Comparison of ENCODE assay signal across 35 cellular contexts in the genomic region with DNA sequence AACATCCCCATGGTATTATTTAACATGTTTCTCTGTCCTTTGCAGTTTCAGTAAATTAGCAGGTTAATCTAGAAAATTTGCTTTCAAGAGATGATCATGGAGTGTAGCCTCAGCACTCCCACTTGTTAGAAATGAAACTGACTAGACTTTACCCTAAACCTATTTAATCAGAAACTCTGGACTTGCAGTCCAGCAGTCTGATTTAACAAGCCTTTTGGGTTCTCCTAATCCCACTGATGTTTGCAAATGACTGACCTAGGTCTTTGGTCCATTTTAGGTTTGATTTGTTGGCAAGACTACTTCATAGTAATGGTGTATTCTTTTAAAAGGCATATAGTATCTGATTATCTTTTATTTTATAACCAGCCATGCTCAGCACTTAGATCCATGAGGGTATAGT. TPM values are rescaled to one million over a fixed set of nuclear protein-coding genes. Genes with fewer than 3 reads are reported as not detected.
DNase-seq lines count a peak whose midpoint lies in the region; ATAC-seq, FAIRE-seq and TF ChIP-seq lines count a peak whose summit lies in the region.
"Had no signal": no experiment of that assay in that cellular context is flagged by ENCODE, and none has a peak within 500 bp of the region (broad histone marks: within the 10 kb centered on the region; RNA-seq: fewer than 3 reads in every experiment).

No MANE protein-coding gene starts in this region.

- TF ChIP-seq RAD21 in liver (IDR thresholded peaks at IDR 0.05): peak; percentile 60 to 63
- no peak for TF ChIP-seq RAD21 in HepG2 (CRISPR knock-in tag; IDR thresholded peaks at IDR 0.05)

- H3K27ac ChIP-seq in liver (ENCODE audit: low read depth in 1 of 2, low read length in 2 of 2): peak overlapping the region; percentile 2 to 38
- no peak overlapping the region for H3K27ac ChIP-seq in HepG2 (ENCODE audit: extremely low read length, insufficient read depth, low read length)
- peak overlapping the region in 1 of 3 donors; percentile 14 for H3K27ac ChIP-seq in right lobe of liver
- H3K27ac ChIP-seq in small intestine (ENCODE audit: low read depth in 1 of 2, low read length in 1 of 2): no peak overlapping the region
- H3K27ac ChIP-seq: 22Rv1; A549; BLaER1; BLaER1 treated with 17β-estradiol and CSF1 and Interleukin-3, amounts not matched to agents 10 nM and 100 nM; C4-2B had no signal

- CTCF ChIA-PET in HepG2 (lab: Yijun Ruan, JAX; ENCODE audit: low intra/inter-chr PET ratio, low total read pairs): no interaction called here

- H3K79me2 ChIP-seq in HepG2 (ENCODE audit: insufficient read depth, low read length): no peaks in the 10 kb centered on the region

- no TSS peak for BruUV-seq in HepG2 (replicated peaks; lab: Mats Ljungman, UMichigan)

- in situ Hi-C loops in HepG2 (cut with HindIII; ENCODE audit: extremely low pct_ligation_motif_present, low pct_unique_long_range_greater_than_20kb): no loop called here

- no peaks in the 10 kb centered on the region for H3K9me3 ChIP-seq in liver (ENCODE audit: control insufficient read depth in 4 of 4, low read length in 3 of 4)
- no peaks in the 10 kb centered on the region for H3K9me3 ChIP-seq in HepG2 (ENCODE audit: low read length)
- no peaks in the 10 kb centered on the region for H3K9me3 ChIP-seq in right lobe of liver
- no peaks in the 10 kb centered on the region for H3K9me3 ChIP-seq in small intestine (ENCODE audit: control insufficient read depth, low read depth)
- H3K9me3 ChIP-seq: A549; BE2C; BLaER1; BLaER1 treated with 17β-estradiol and CSF1 and Interleukin-3, amounts not matched to agents 10 nM and 100 nM; Caco-2 had no signal

- H3K4me1 ChIP-seq in liver (ENCODE audit: control insufficient read depth in 4 of 4, insufficient read depth in 4 of 4, low read length in 3 of 4): peaks cover 4 to 7% (median 5%) of the 10 kb centered on the region in 4 donors
- no peaks in the 10 kb centered on the region for H3K4me1 ChIP-seq in HepG2 (ENCODE audit: insufficient read depth, low read length)
- peaks cover 0 to 15% (median 5%) of the 10 kb centered on the region in 4 donors for H3K4me1 ChIP-seq in right lobe of liver
- H3K4me1 ChIP-seq in small intestine (ENCODE audit: control insufficient read depth in 2 of 2, insufficient read depth in 1 of 2, low read depth in 1 of 2, low read length in 1 of 2): no peaks in the 10 kb centered on the region
- H3K4me1 ChIP-seq: A549, BE2C, Caco-2 had no signal

- TF ChIP-seq EP300 in HepG2 (IDR thresholded peaks at IDR 0.05; ENCODE audit: low read depth in 2 of 2, low read length in 2 of 2): no peak
- no peak for TF ChIP-seq EP300 in HepG2 (CRISPR knock-in tag; IDR thresholded peaks at IDR 0.05; ENCODE audit: borderline replicate concordance)

- intact Hi-C loops in HepG2 (cut with micrococcal nuclease; ENCODE audit: unreplicated experiment) (no loop called here), right lobe of liver (cut with DNase I) (no loop called here)

- H3K9ac ChIP-seq in liver (ENCODE audit: low read depth in 1 of 2, low read length in 2 of 2) (no peak overlapping the region), HepG2 (ENCODE audit: insufficient read depth, low read depth, low read length) (no peak overlapping the region)
- H3K9ac ChIP-seq: BLaER1; BLaER1 treated with 17β-estradiol and CSF1 and Interleukin-3, amounts not matched to agents 10 nM and 100 nM had no signal

- no peak for TF ChIP-seq CTCF in liver (IDR thresholded peaks at IDR 0.05; ENCODE audit: low read depth, low read length, missing input control)
- TF ChIP-seq CTCF in HepG2 (CRISPR knock-in tag; IDR thresholded peaks at IDR 0.05): no peak
- TF ChIP-seq CTCF in right lobe of liver (IDR thresholded peaks at IDR 0.05): no peak

- no peaks in the 10 kb centered on the region for H4K20me1 ChIP-seq in HepG2 (ENCODE audit: insufficient read depth, low read length)
- H4K20me1 ChIP-seq: BLaER1; BLaER1 treated with 17β-estradiol and CSF1 and Interleukin-3, amounts not matched to agents 10 nM and 100 nM had no signal

- DNase-seq in HepG2 (ENCODE audit: low spot score) (no peak), left lobe of liver (ENCODE audit: low spot score) (no peak), right lobe of liver (no peak), small intestine (peak; percentile 16), NCI-H1417 (lab: John Stamatoyannopoulos, UW) (no peak), NCI-H226 (no peak)
- DNase-seq: 8988T; ACHN; AML-193; BE2C; C1 segment of cervical spinal cord; Caco-2; Calu3; CD4-positive, alpha-beta memory T cell; CD4-positive, alpha-beta T cell; CD4-positive, CD25-positive, alpha-beta regulatory T cell; CD8-positive, alpha-beta memory T cell; CD8-positive, alpha-beta T cell; COR-L47; DMS 273 treated with DMSO at 0.1 percent for 48 hours; DMS153; DMS53; DMS79; DMS79 treated with DMSO at 0.1 percent for 48 hours; DND-41; EL had no signal

- peak overlapping the region in 1 of 3 donors; percentile 17 for H3K4me3 ChIP-seq in liver (ENCODE audit: low read depth in 1 of 3, low read length in 3 of 3)
- no peak overlapping the region for H3K4me3 ChIP-seq in HepG2 (replicated peaks in 1 of 3; ENCODE audit: insufficient read depth in 1 of 3, low read depth in 2 of 3, low read length in 3 of 3)
- peak overlapping the region in 1 of 3 donors; percentile 6 for H3K4me3 ChIP-seq in right lobe of liver
- no peak overlapping the region for H3K4me3 ChIP-seq in small intestine (ENCODE audit: low read depth in 1 of 2, low read length in 2 of 2)
- H3K4me3 ChIP-seq: A549; BLaER1; BLaER1 treated with 17β-estradiol and CSF1 and Interleukin-3, amounts not matched to agents 10 nM and 100 nM had no signal

- H3K4me2 ChIP-seq in HepG2 (ENCODE audit: low read depth, low read length): no peak overlapping the region
- H3K4me2 ChIP-seq: A549; BLaER1; BLaER1 treated with 17β-estradiol and CSF1 and Interleukin-3, amounts not matched to agents 10 nM and 100 nM had no signal

- no peak for TF ChIP-seq POLR2A in HepG2 (IDR thresholded peaks at IDR 0.05; ENCODE audit: insufficient read depth in 1 of 2, low read depth in 2 of 2, low read length in 2 of 2)
- TF ChIP-seq POLR2A in right lobe of liver (IDR thresholded peaks at IDR 0.05): no peak

- no peak overlapping the region for H2AFZ ChIP-seq in HepG2 (ENCODE audit: low read length)

- POLR2A ChIA-PET in HepG2 (lab: Yijun Ruan, JAX): no interaction called here

- FAIRE-seq in HepG2 (lab: Jason Lieb, UNC) (no peak), small intestine (lab: Jason Lieb, UNC) (no peak)
- FAIRE-seq: A204.1, A549, D721Med had no signal

- ATAC-seq in HepG2: no peak
- peak; percentile 98 for ATAC-seq in left lobe of liver
- peak; percentile 93 to 98 (median 94) for ATAC-seq in right lobe of liver
- no peak for ATAC-seq in GM18519 (IDR thresholded peaks at IDR 0.05; ENCODE audit: low FRiP score, unreplicated experiment)
- ATAC-seq: A549; CD8-positive, alpha-beta T cell had no signal

- no peaks in the 10 kb centered on the region for H3K27me3 ChIP-seq in liver (ENCODE audit: control insufficient read depth in 4 of 4, insufficient read depth in 4 of 4, low read length in 3 of 4)
- H3K27me3 ChIP-seq in HepG2 (ENCODE audit: control insufficient read depth in 1 of 2, insufficient read depth in 2 of 2, low read length in 2 of 2): no peaks in the 10 kb centered on the region
- no peaks in the 10 kb centered on the region for H3K27me3 ChIP-seq in right lobe of liver
- no peaks in the 10 kb centered on the region for H3K27me3 ChIP-seq in small intestine (ENCODE audit: control insufficient read depth in 2 of 2, insufficient read depth in 2 of 2, low read length in 2 of 2)
- H3K27me3 ChIP-seq: BE2C; BLaER1; BLaER1 treated with 17β-estradiol and CSF1 and Interleukin-3, amounts not matched to agents 10 nM and 100 nM had no signal

- H3K36me3 ChIP-seq in liver (ENCODE audit: control insufficient read depth in 4 of 4, insufficient read depth in 3 of 4, low read depth in 1 of 4, low read length in 3 of 4) (no peaks in the 10 kb centered on the region), HepG2 (replicated peaks in 1 of 2; ENCODE audit: control insufficient read depth in 1 of 2, insufficient read depth in 2 of 2, low read length in 2 of 2) (no peaks in the 10 kb centered on the region), right lobe of liver (no peaks in the 10 kb centered on the region), small intestine (ENCODE audit: control insufficient read depth in 2 of 2, insufficient read depth in 2 of 2, low read length in 2 of 2) (no peaks in the 10 kb centered on the region)
- H3K36me3 ChIP-seq: BE2C; BLaER1; BLaER1 treated with 17β-estradiol and CSF1 and Interleukin-3, amounts not matched to agents 10 nM and 100 nM had no signal

RNA-seq across cellular contexts. Expression of a gene that starts 55.5 kb away (rescaled TPM):
- total RNA-seq in liver (100 to 1,000 TPM in 1 of 2 donors, 10 to 100 TPM in 1; 45.6 to 116 TPM), HepG2 (2016; rRNA removed; fragmentation: Illumina TruSeq; extraction: Trizol) (84.9 and 112 TPM in 2 replicates), left lobe of liver (96.4 TPM), right lobe of liver (100 to 1,000 TPM in 2 of 6 experiments, 10 to 100 TPM in 4; 54.5 to 110 (median 83.0) TPM)
- polyA plus RNA-seq in liver (10 to 100 TPM; 52.4 to 75.4 TPM), HepG2 (2011; rRNA removed) (32.7 and 36.2 TPM in 2 replicates), small intestine (10 to 100 TPM; 25.9 to 49.0 (median 35.4) TPM)
- total RNA-seq in HepG2 (2016; cell fraction: cytosol; rRNA removed; fragmentation: Illumina TruSeq; extraction: Trizol; ENCODE audit: low read depth): 42.8 and 48.3 TPM in 2 replicates
- 87.2 and 111 TPM in 2 replicates for total RNA-seq in HepG2 (2016; cell fraction: insoluble cytoplasmic fraction; rRNA removed; fragmentation: Illumina TruSeq; extraction: Trizol)
- total RNA-seq in HepG2 (2016; cell fraction: membrane; rRNA removed; fragmentation: Illumina TruSeq; extraction: Trizol): 55.1 and 60.6 TPM in 2 replicates
- total RNA-seq in HepG2 (2016; cell fraction: nucleus; rRNA removed; fragmentation: Illumina TruSeq; extraction: Trizol): 73.7 and 78.0 TPM in 2 replicates
- polyA plus RNA-seq in HepG2 (2011; cell fraction: cytosol; rRNA removed): 18.3 and 29.4 TPM in 2 replicates
- 32.1 and 35.6 TPM in 2 replicates for polyA plus RNA-seq in HepG2 (2011; cell fraction: nucleus; rRNA removed)
- 40.3 and 51.0 TPM in 2 replicates for polyA plus RNA-seq in HepG2 (2012)
- polyA plus RNA-seq in HepG2 (2016; cell fraction: cytosol; fragmentation: Illumina TruSeq; extraction: Trizol; ENCODE audit: low read depth): 14.6 and 15.8 TPM in 2 replicates
- 94.2 and 94.4 TPM in 2 replicates for polyA plus RNA-seq in HepG2 (2016; cell fraction: insoluble cytoplasmic fraction; fragmentation: Illumina TruSeq; extraction: Trizol; ENCODE audit: low read depth)
- 28.0 and 33.7 TPM in 2 replicates for polyA plus RNA-seq in HepG2 (2016; cell fraction: membrane; fragmentation: Illumina TruSeq; extraction: Trizol; ENCODE audit: low read depth)
- 68.9 and 70.7 TPM in 2 replicates for polyA plus RNA-seq in HepG2 (2016; cell fraction: nucleus; fragmentation: Illumina TruSeq; extraction: Trizol; ENCODE audit: insufficient read depth, low read depth)
- 25.8 and 44.3 TPM in 2 replicates for polyA minus RNA-seq in HepG2 (2011; rRNA and poly(A)+ RNA removed; ENCODE audit: low replicate concordance)
- 36.7 and 39.4 TPM in 2 replicates for polyA minus RNA-seq in HepG2 (2011; cell fraction: cytosol; rRNA and poly(A)+ RNA removed)
- 71.4 and 83.4 TPM in 2 replicates for polyA minus RNA-seq in HepG2 (2011; cell fraction: nucleus; rRNA and poly(A)+ RNA removed)

Comparison
In these comparisons a context has a peak if more than half of its experiments do, and no peak if none do; other contexts are left out.
1. H3K27ac ChIP-seq: peak in liver (2 of 2); none in HepG2 (single experiment) and small intestine (0 of 2).
2. ATAC-seq: peak in left lobe of liver (single experiment) and right lobe of liver (4 of 4); none in HepG2 (single experiment) and GM18519 (single experiment).